ENCODE assay signal across 16 cellular contexts in genomic region chr4:107444-108429, GRCh38. TPM values are rescaled to one million over a fixed set of nuclear protein-coding genes. Genes with fewer than 3 reads are reported as not detected.
A peak's percentile ranks its signal among the peaks of the same experiment; 100 is the strongest.
DNase-seq lines count a peak whose midpoint lies in the region; ATAC-seq, FAIRE-seq and TF ChIP-seq lines count a peak whose summit lies in the region.
"Had no signal": no experiment of that assay in that cellular context is flagged by ENCODE, and none has a peak within 500 bp of the region (broad histone marks: within the 10 kb centered on the region; RNA-seq: fewer than 3 reads in every experiment).

No MANE protein-coding gene starts in this region.

- H4K5ac ChIP-seq in mesendoderm (ENCODE audit: low read length) = no peak overlapping the region

- no peaks in the 10 kb centered on the region for H3K9me2 ChIP-seq in OCI-LY7 (ENCODE audit: insufficient read depth, low read length)

- no peak overlapping the region for H2BK15ac ChIP-seq in mesendoderm (replicated peaks; ENCODE audit: low read depth)

- no peaks in the 10 kb centered on the region for H4K20me1 ChIP-seq in endothelial cell of umbilical vein (replicated peaks; ENCODE audit: control insufficient read depth, extremely low read depth, insufficient read depth, low read length)
- no peaks in the 10 kb centered on the region for H4K20me1 ChIP-seq in OCI-LY7 (ENCODE audit: insufficient read depth, low read length)

- H3K4me1 Mint-ChIP-seq in activated CD4-positive, alpha-beta T cell treated with anti-CD3 and anti-CD28 coated beads for 36 hours = peaks cover 2% of the 10 kb centered on the region
- no peaks in the 10 kb centered on the region for H3K4me1 Mint-ChIP-seq in activated CD4-positive, alpha-beta T cell treated with anti-CD3 and anti-CD28 coated beads, Interleukin-2, amount 10 ng/mL, durations not matched to agents 24 days and 14 days
- H3K4me1 Mint-ChIP-seq: endodermal cell had no signal

- H3K79me1 ChIP-seq in mesendoderm (ENCODE audit: low read length) = no peaks in the 10 kb centered on the region

- no CpG with 5 or more reads among the region's 91 CpGs for WGBS in mesendoderm (ENCODE audit: extremely low coverage, insufficient coverage, low lambda C conversion rate)

- peak; percentile 18 for DNase-seq in activated CD4-positive, alpha-beta T cell treated with anti-CD3 and anti-CD28 coated beads for 36 hours
- no peak for DNase-seq in activated CD4-positive, alpha-beta T cell treated with anti-CD3 and anti-CD28 coated beads, Interleukin-2, amount 10 ng/mL, durations not matched to agents 24 days and 14 days
- no peak for DNase-seq in endothelial cell of umbilical vein (ENCODE audit: low read depth, low spot score)
- peak; percentile 25 for DNase-seq in mesendoderm
- DNase-seq in tibial artery = no peak
- no peak for DNase-seq in activated naive CD4-positive, alpha-beta T cell treated with anti-CD3 and anti-CD28 coated beads, Interleukin-2, amount 50 U/mL, for 72 hours (ENCODE audit: low spot score in 2 of 2)
- DNase-seq in OCI-LY7 (ENCODE audit: low spot score) = no peak
- DNase-seq in NCI-H1436 treated with DMSO at 0.1 percent for 48 hours (lab: John Stamatoyannopoulos, UW) = no peak
- DNase-seq: activated CD8-positive, alpha-beta memory T cell treated with anti-CD3 and anti-CD28 coated beads, Interleukin-2, amount 50 U/mL, for 48 hours; Calu3; endodermal cell; NCI-H1105; NCI-H526 treated with DMSO at 0.1 percent for 48 hours had no signal

- no peak overlapping the region for H3K4ac ChIP-seq in mesendoderm (ENCODE audit: low read depth, low read length)

- TF ChIP-seq POLR2A in endothelial cell of umbilical vein (IDR thresholded peaks at IDR 0.05; ENCODE audit: low read depth, low read length) = no peak

- H3K4me1 ChIP-seq in endothelial cell of umbilical vein (ENCODE audit: control insufficient read depth, extremely low read depth, insufficient read depth, low read length) = no peaks in the 10 kb centered on the region
- H3K4me1 ChIP-seq in mesendoderm (ENCODE audit: control insufficient read depth, low read depth, low read length) = no peaks in the 10 kb centered on the region
- H3K4me1 ChIP-seq in tibial artery = peaks cover 0 to 14% (median 6%) of the 10 kb centered on the region in 4 donors
- no peaks in the 10 kb centered on the region for H3K4me1 ChIP-seq in OCI-LY7 (ENCODE audit: insufficient read depth, low read length, poor library complexity, severe bottlenecking)
- H3K4me1 ChIP-seq: SJSA1 had no signal

- BruUV-seq in endothelial cell of umbilical vein (replicated peaks; lab: Mats Ljungman, UMichigan) (no TSS peak), OCI-LY7 (replicated peaks; lab: Mats Ljungman, UMichigan) (no TSS peak)

- H3K4me2 ChIP-seq in endothelial cell of umbilical vein (ENCODE audit: insufficient read depth, low read length) = no peak overlapping the region
- H3K4me2 ChIP-seq in mesendoderm (ENCODE audit: low read length) = no peak overlapping the region
- no peak overlapping the region for H3K4me2 ChIP-seq in OCI-LY7 (ENCODE audit: low read length)

- H2AK5ac ChIP-seq in mesendoderm (ENCODE audit: low read length) = no peak overlapping the region

- no peaks in the 10 kb centered on the region for H3K79me2 ChIP-seq in endothelial cell of umbilical vein (ENCODE audit: control insufficient read depth, insufficient read depth, low read length)
- no peaks in the 10 kb centered on the region for H3K79me2 ChIP-seq in mesendoderm (ENCODE audit: control insufficient read depth, insufficient read depth, low read length)
- H3K79me2 ChIP-seq in OCI-LY7 (ENCODE audit: insufficient read depth, low read depth, low read length) = no peaks in the 10 kb centered on the region

- peaks cover 21 to 29% of the 10 kb centered on the region in 2 experiments for H3K27me3 ChIP-seq in endothelial cell of umbilical vein (ENCODE audit: control insufficient read depth in 2 of 2, insufficient read depth in 2 of 2, low read length in 2 of 2)
- peaks cover 40% of the 10 kb centered on the region for H3K27me3 ChIP-seq in mesendoderm (ENCODE audit: insufficient read depth, low read length, poor library complexity)
- peaks cover 0 to 56% of the 10 kb centered on the region in 2 donors for H3K27me3 ChIP-seq in tibial artery
- H3K27me3 ChIP-seq: SJSA1 had no signal

- intact Hi-C loops in activated CD4-positive, alpha-beta T cell treated with anti-CD3 and anti-CD28 coated beads for 36 hours (cut with DNase I, micrococcal nuclease) = loop anchor here in 1 of 2 experiments (5.0 kb wide), 1 partner anchor 135 kb away; no protein-coding TSS in a partner anchor
- intact Hi-C loops in activated CD4-positive, alpha-beta T cell treated with anti-CD3 and anti-CD28 coated beads, Interleukin-2, amount 10 ng/mL, durations not matched to agents 24 days and 14 days (cut with micrococcal nuclease) = no loop called here
- intact Hi-C loops in endothelial cell of umbilical vein (cut with micrococcal nuclease) = no loop called here
- intact Hi-C loops in tibial artery (cut with DNase I; ENCODE audit: low total_unique reads) = no loop called here
- intact Hi-C loops in OCI-LY7 (cut with micrococcal nuclease; ENCODE audit: unreplicated experiment) = no loop called here

- H2AFZ ChIP-seq in endothelial cell of umbilical vein (ENCODE audit: low read depth, low read length) (no peak overlapping the region), OCI-LY7 (ENCODE audit: low read length) (no peak overlapping the region)

- H3K36me3 ChIP-seq in endothelial cell of umbilical vein (ENCODE audit: control insufficient read depth in 2 of 2, extremely low read depth in 1 of 2, insufficient read depth in 2 of 2, low read length in 2 of 2) (no peaks in the 10 kb centered on the region), mesendoderm (ENCODE audit: control insufficient read depth, insufficient read depth, low read length) (no peaks in the 10 kb centered on the region), tibial artery (peaks cover 0 to 4% (median 0%) of the 10 kb centered on the region in 3 donors), OCI-LY7 (ENCODE audit: insufficient read depth, low read length) (no peaks in the 10 kb centered on the region)
- H3K36me3 ChIP-seq: SJSA1 had no signal

- H3K4me3 ChIP-seq in endothelial cell of umbilical vein (replicated peaks in 1 of 3; ENCODE audit: insufficient read depth in 1 of 3, low read depth in 1 of 3, low read length in 3 of 3) (no peak overlapping the region), mesendoderm (ENCODE audit: low read length) (no peak overlapping the region), tibial artery (peak overlapping the region; percentile 6 to 33), OCI-LY7 (ENCODE audit: low read depth, low read length, poor library complexity, severe bottlenecking) (no peak overlapping the region)
- H3K4me3 ChIP-seq: SJSA1 had no signal

- ATAC-seq in activated CD4-positive, alpha-beta T cell treated with anti-CD3 and anti-CD28 coated beads for 36 hours = no peak
- ATAC-seq in activated naive CD4-positive, alpha-beta T cell treated with anti-CD3 and anti-CD28 coated beads, Interleukin-2, amount 50 U/mL, for 72 hours = no peak

- H3K9me1 ChIP-seq in endothelial cell of umbilical vein (replicated peaks; ENCODE audit: control insufficient read depth, extremely low read depth, insufficient read depth, low read length) = no peaks in the 10 kb centered on the region

- POLR2A ChIA-PET in activated CD4-positive, alpha-beta T cell treated with anti-CD3 and anti-CD28 coated beads for 36 hours (lab: Charles Lee) = no interaction called here
- POLR2A ChIA-PET in endothelial cell of umbilical vein (lab: Charles Lee) (no interaction called here), OCI-LY7 (lab: Charles Lee) (no interaction called here)

- H2BK120ac ChIP-seq in mesendoderm (ENCODE audit: low read depth, low read length) = no peak overlapping the region

- no peak overlapping the region for H3K23ac ChIP-seq in mesendoderm (ENCODE audit: low read length)

- H3K4me3 Mint-ChIP-seq in activated CD4-positive, alpha-beta T cell treated with anti-CD3 and anti-CD28 coated beads for 36 hours = no peak overlapping the region
- no peak overlapping the region for H3K4me3 Mint-ChIP-seq in activated CD4-positive, alpha-beta T cell treated with anti-CD3 and anti-CD28 coated beads, Interleukin-2, amount 10 ng/mL, durations not matched to agents 24 days and 14 days
- H3K4me3 Mint-ChIP-seq: endodermal cell had no signal

- FAIRE-seq in endothelial cell of umbilical vein (lab: Jason Lieb, UNC) = no peak
- FAIRE-seq: A204.1 had no signal

- H3K9me3 ChIP-seq in endothelial cell of umbilical vein (replicated peaks; ENCODE audit: control insufficient read depth, insufficient read depth, low read length) = no peaks in the 10 kb centered on the region
- peaks cover 0 to 50% (median 27%) of the 10 kb centered on the region in 3 donors for H3K9me3 ChIP-seq in tibial artery
- no peaks in the 10 kb centered on the region for H3K9me3 ChIP-seq in OCI-LY7 (ENCODE audit: low read length)
- H3K9me3 ChIP-seq: SJSA1 had no signal

- H3K36me3 Mint-ChIP-seq in activated CD4-positive, alpha-beta T cell treated with anti-CD3 and anti-CD28 coated beads for 36 hours (ENCODE audit: low read depth) = peaks cover 55% of the 10 kb centered on the region
- peaks cover 8% of the 10 kb centered on the region for H3K36me3 Mint-ChIP-seq in activated CD4-positive, alpha-beta T cell treated with anti-CD3 and anti-CD28 coated beads, Interleukin-2, amount 10 ng/mL, durations not matched to agents 24 days and 14 days (ENCODE audit: low read depth)
- H3K36me3 Mint-ChIP-seq in activated naive CD4-positive, alpha-beta T cell treated with anti-CD3 and anti-CD28 coated beads, Interleukin-2, amount 50 U/mL, for 72 hours = peaks cover 54 to 60% of the 10 kb centered on the region in 2 donors

- CTCF ChIA-PET in activated CD4-positive, alpha-beta T cell treated with anti-CD3 and anti-CD28 coated beads for 36 hours (lab: Charles Lee) = no interaction called here
- CTCF ChIA-PET in endothelial cell of umbilical vein (lab: Charles Lee) (no interaction called here), OCI-LY7 (lab: Charles Lee; ENCODE audit: unreplicated experiment) (no interaction called here)

- dilution Hi-C loops in endothelial cell of umbilical vein (cut with MboI; ENCODE audit: extremely low pct_ligation_motif_present, low sequenced_read_pairs) = no loop called here

- H3K27ac ChIP-seq in endothelial cell of umbilical vein (ENCODE audit: insufficient read depth, low read depth, low read length) (no peak overlapping the region), mesendoderm (ENCODE audit: low read depth, low read length) (no peak overlapping the region), tibial artery (no peak overlapping the region), OCI-LY7 (ENCODE audit: low read depth, low read length, poor library complexity, severe bottlenecking) (no peak overlapping the region)
- H3K27ac ChIP-seq: SJSA1, VCaP had no signal

- peaks cover 51% of the 10 kb centered on the region for H3K27me3 Mint-ChIP-seq in activated CD4-positive, alpha-beta T cell treated with anti-CD3 and anti-CD28 coated beads for 36 hours
- H3K27me3 Mint-ChIP-seq in activated CD4-positive, alpha-beta T cell treated with anti-CD3 and anti-CD28 coated beads, Interleukin-2, amount 10 ng/mL, durations not matched to agents 24 days and 14 days = peaks cover 14% of the 10 kb centered on the region

- H3K9me3 Mint-ChIP-seq in activated CD4-positive, alpha-beta T cell treated with anti-CD3 and anti-CD28 coated beads for 36 hours (ENCODE audit: low read depth) = peaks cover 64% of the 10 kb centered on the region
- peaks cover 43% of the 10 kb centered on the region for H3K9me3 Mint-ChIP-seq in activated CD4-positive, alpha-beta T cell treated with anti-CD3 and anti-CD28 coated beads, Interleukin-2, amount 10 ng/mL, durations not matched to agents 24 days and 14 days
- peaks cover 17 to 61% of the 10 kb centered on the region in 2 donors for H3K9me3 Mint-ChIP-seq in activated naive CD4-positive, alpha-beta T cell treated with anti-CD3 and anti-CD28 coated beads, Interleukin-2, amount 50 U/mL, for 72 hours

- H2BK5ac ChIP-seq in mesendoderm (ENCODE audit: low read length) = no peak overlapping the region

- no peak overlapping the region for H4K8ac ChIP-seq in mesendoderm (ENCODE audit: low read depth, low read length)

- H3K56ac ChIP-seq in mesendoderm (ENCODE audit: low read length) = no peak overlapping the region

- H3K9ac ChIP-seq in endothelial cell of umbilical vein (replicated peaks; ENCODE audit: extremely low read depth, insufficient read depth, low read length) (no peak overlapping the region), mesendoderm (ENCODE audit: low read length) (no peak overlapping the region)

- TF ChIP-seq CTCF in endothelial cell of umbilical vein (IDR thresholded peaks at IDR 0.05; ENCODE audit: extremely low read depth in 1 of 2, insufficient read depth in 1 of 2, low read depth in 1 of 2, low read length in 2 of 2) (no peak), tibial artery (IDR thresholded peaks at IDR 0.05) (no peak), OCI-LY7 (conservative IDR thresholded peaks at IDR 0.05; ENCODE audit: low read length) (no peak)

- H3K18ac ChIP-seq in mesendoderm (ENCODE audit: low read length) = no peak overlapping the region

- no peak overlapping the region for H3K27ac Mint-ChIP-seq in activated CD4-positive, alpha-beta T cell treated with anti-CD3 and anti-CD28 coated beads for 36 hours
- no peak overlapping the region for H3K27ac Mint-ChIP-seq in activated CD4-positive, alpha-beta T cell treated with anti-CD3 and anti-CD28 coated beads, Interleukin-2, amount 10 ng/mL, durations not matched to agents 24 days and 14 days
- no peak overlapping the region for H3K27ac Mint-ChIP-seq in activated naive CD4-positive, alpha-beta T cell treated with anti-CD3 and anti-CD28 coated beads, Interleukin-2, amount 50 U/mL, for 72 hours
- H3K27ac Mint-ChIP-seq: endodermal cell had no signal

RNA-seq across cellular contexts. Expression of gene ZNF718, which starts 16.6 kb away (rescaled TPM):
- 10 to 100 TPM in 1 of 2 experiments, 1 to 10 TPM in 1; 9.7 to 10.3 TPM for total RNA-seq in activated CD4-positive, alpha-beta T cell treated with anti-CD3 and anti-CD28 coated beads for 36 hours
- 7.6 and 7.7 TPM in 2 replicates for total RNA-seq in activated CD4-positive, alpha-beta T cell treated with anti-CD3 and anti-CD28 coated beads, Interleukin-2, amount 10 ng/mL, durations not matched to agents 24 days and 14 days
- total RNA-seq in endothelial cell of umbilical vein = 5.1 and 12.1 TPM in 2 replicates
- polyA plus RNA-seq in endothelial cell of umbilical vein = 0.89 and 0.99 TPM in 2 replicates
- polyA plus RNA-seq in endothelial cell of umbilical vein (2011; cell fraction: cytosol; rRNA removed) = 1.1 and 1.6 TPM in 2 replicates
- 4.6 and 5.0 TPM in 2 replicates for polyA plus RNA-seq in endothelial cell of umbilical vein (2011; cell fraction: nucleus; rRNA removed)
- 0.86 and 1.1 TPM in 2 replicates for polyA plus RNA-seq in endothelial cell of umbilical vein (2012)
- 2.6 TPM in 2 replicates for polyA minus RNA-seq in endothelial cell of umbilical vein
- polyA minus RNA-seq in endothelial cell of umbilical vein (2011; cell fraction: cytosol; rRNA and poly(A)+ RNA removed) = 1.3 TPM
- polyA minus RNA-seq in endothelial cell of umbilical vein (2011; cell fraction: nucleus; rRNA and poly(A)+ RNA removed) = 12.9 and 14.3 TPM in 2 replicates
- polyA plus RNA-seq in mesendoderm (2013, experiment 1 of 2) = 8.1 TPM
- 8.3 TPM for polyA plus RNA-seq in mesendoderm (2013, experiment 2 of 2)
- total RNA-seq in activated naive CD4-positive, alpha-beta T cell treated with anti-CD3 and anti-CD28 coated beads, Interleukin-2, amount 50 U/mL, for 72 hours = 1 to 10 TPM; 2.6 to 8.9 TPM
- total RNA-seq in OCI-LY7 (2014; rRNA removed; shearing (Covaris generic)) = 18.7 and 22.9 TPM in 2 replicates
- 13.2 and 14.3 TPM in 2 replicates for total RNA-seq in OCI-LY7 (2022)

RNA-seq across cellular contexts. Expression of gene ZNF595, which starts 54.6 kb away (rescaled TPM):
- total RNA-seq in activated CD4-positive, alpha-beta T cell treated with anti-CD3 and anti-CD28 coated beads for 36 hours = 10 to 100 TPM; 17.1 to 24.6 TPM
- 3.9 and 4.4 TPM in 2 replicates for total RNA-seq in activated CD4-positive, alpha-beta T cell treated with anti-CD3 and anti-CD28 coated beads, Interleukin-2, amount 10 ng/mL, durations not matched to agents 24 days and 14 days
- total RNA-seq in endothelial cell of umbilical vein (9.7 and 11.1 TPM in 2 replicates), OCI-LY7 (2022) (1.6 and 1.8 TPM in 2 replicates)
- 1.5 and 1.8 TPM in 2 replicates for polyA plus RNA-seq in endothelial cell of umbilical vein
- 1.9 and 2.4 TPM in 2 replicates for polyA plus RNA-seq in endothelial cell of umbilical vein (2011; cell fraction: cytosol; rRNA removed)
- 14.9 and 15.0 TPM in 2 replicates for polyA plus RNA-seq in endothelial cell of umbilical vein (2011; cell fraction: nucleus; rRNA removed)
- 2.7 and 3.2 TPM in 2 replicates for polyA plus RNA-seq in endothelial cell of umbilical vein (2012)
- polyA minus RNA-seq in endothelial cell of umbilical vein = 12.5 and 15.5 TPM in 2 replicates
- polyA minus RNA-seq in endothelial cell of umbilical vein (2011; cell fraction: cytosol; rRNA and poly(A)+ RNA removed) = not detected
- 19.3 and 27.8 TPM in 2 replicates for polyA minus RNA-seq in endothelial cell of umbilical vein (2011; cell fraction: nucleus; rRNA and poly(A)+ RNA removed)
- polyA plus RNA-seq in mesendoderm (2013, experiment 1 of 2) = 15.3 TPM
- polyA plus RNA-seq in mesendoderm (2013, experiment 2 of 2) = 15.1 TPM
- total RNA-seq in activated naive CD4-positive, alpha-beta T cell treated with anti-CD3 and anti-CD28 coated beads, Interleukin-2, amount 50 U/mL, for 72 hours = 1 to 10 TPM; 7.7 to 9.8 TPM
- total RNA-seq in OCI-LY7 (2014; rRNA removed; shearing (Covaris generic)) = 1.8 and 1.9 TPM in 2 replicates

Comparison
In these comparisons a context has a peak if more than half of its experiments do, and no peak if none do; other contexts are left out.
1. DNase-seq: peak in activated CD4-positive, alpha-beta T cell treated with anti-CD3 and anti-CD28 coated beads for 36 hours (single experiment) and mesendoderm (single experiment); none in activated CD4-positive, alpha-beta T cell treated with anti-CD3 and anti-CD28 coated beads, Interleukin-2, amount 10 ng/mL, durations not matched to agents 24 days and 14 days (single experiment), endothelial cell of umbilical vein (single experiment), tibial artery (0 of 2), activated naive CD4-positive, alpha-beta T cell treated with anti-CD3 and anti-CD28 coated beads, Interleukin-2, amount 50 U/mL, for 72 hours (0 of 2), OCI-LY7 (single experiment) and NCI-H1436 treated with DMSO at 0.1 percent for 48 hours (single experiment).
2. H3K4me3 ChIP-seq: peak in tibial artery (2 of 2); none in endothelial cell of umbilical vein (0 of 3), mesendoderm (single experiment) and OCI-LY7 (single experiment).